Comparison of ENCODE assay signal across 1 cellular context in the genomic region with DNA sequence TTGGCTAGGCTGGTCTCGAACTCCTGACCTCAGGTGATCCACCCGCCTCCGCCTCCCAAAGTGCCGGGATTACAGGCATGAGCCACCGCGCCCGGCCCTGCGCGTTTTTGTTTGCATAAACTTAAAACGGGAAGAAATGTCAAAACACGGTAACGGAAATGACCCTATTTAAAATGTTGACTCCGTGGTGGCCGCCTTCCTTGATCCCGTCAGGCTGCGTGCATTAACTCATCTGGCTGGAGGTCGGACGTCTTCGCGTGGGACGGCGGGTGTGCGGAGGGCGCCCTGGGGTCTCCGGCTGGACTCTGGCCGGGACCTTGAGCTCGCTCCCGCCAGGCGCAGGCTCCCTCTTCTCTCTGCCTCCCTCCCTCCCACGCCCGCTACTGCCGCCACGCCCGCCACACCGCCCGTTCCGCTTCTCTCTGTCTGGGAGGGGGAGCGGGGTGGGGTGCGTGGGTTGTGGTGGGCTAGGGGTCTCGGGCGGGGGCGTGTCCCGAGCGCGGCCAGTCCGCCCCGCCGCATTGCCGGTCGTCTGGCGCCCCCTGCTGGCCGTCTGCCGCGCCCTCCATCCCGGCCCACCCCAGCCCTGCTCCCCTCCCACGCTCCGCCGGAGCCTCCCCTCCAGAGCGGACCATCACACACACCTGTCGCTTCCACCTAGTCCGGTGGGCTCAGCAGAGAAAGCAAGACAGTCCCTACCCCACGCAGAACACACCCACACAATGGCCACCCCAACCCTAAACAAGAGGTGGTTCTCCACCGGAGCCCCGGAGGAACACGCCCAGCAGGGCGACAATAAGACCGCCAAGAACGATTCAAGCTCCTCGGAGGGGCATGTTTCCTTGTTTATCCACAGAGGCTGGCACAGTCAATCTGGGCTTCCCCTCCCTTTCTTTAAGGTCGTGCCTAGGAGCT.
TF ChIP-seq lines count a peak whose summit lies in the region.

No MANE protein-coding gene starts in this region.

TF ChIP-seq in HepG2, 621 proteins besides CTCF, POLR2A, EP300 and RAD21 (continued from another document and continues in another):
- TF ChIP-seq FOXA3 (CRISPR knock-in tag; IDR thresholded peaks at IDR 0.05) (no peak), SAP130 (CRISPR knock-in tag; IDR thresholded peaks at IDR 0.05; ENCODE audit: low read depth) (peak; percentile 60), ZNF496 (CRISPR knock-in tag; IDR thresholded peaks at IDR 0.05; ENCODE audit: insufficient replicate concordance) (no peak), NFE2L2 (IDR thresholded peaks at IDR 0.05; ENCODE audit: low read length) (no peak), HNF4A (CRISPR knock-in tag; IDR thresholded peaks at IDR 0.05) (peak; percentile 78), GATAD1 (CRISPR knock-in tag; IDR thresholded peaks at IDR 0.05) (no peak), ZNF543 (CRISPR knock-in tag; IDR thresholded peaks at IDR 0.05) (peak; percentile 61; the same call in 1 of the 2 replicates), NCOA1 (CRISPR knock-in tag; IDR thresholded peaks at IDR 0.05) (no peak), ZMYM4 (CRISPR knock-in tag; IDR thresholded peaks at IDR 0.05) (peak; percentile 39; the same call in 1 of the 2 replicates), GTF2F1 (IDR thresholded peaks at IDR 0.05; ENCODE audit: low read length) (no peak), ZSCAN31 (CRISPR knock-in tag; IDR thresholded peaks at IDR 0.05; ENCODE audit: low read depth) (no peak), IKZF1 (IDR thresholded peaks at IDR 0.05) (no peak), ZKSCAN5 (CRISPR knock-in tag; IDR thresholded peaks at IDR 0.05) (no peak), CBX5 (CRISPR knock-in tag; IDR thresholded peaks at IDR 0.05; ENCODE audit: borderline replicate concordance) (no peak), RBM22 (optimal IDR thresholded peaks at IDR 0.05; ENCODE audit: low read length) (no peak), ZFP90 (CRISPR knock-in tag; IDR thresholded peaks at IDR 0.05; ENCODE audit: borderline replicate concordance) (no peak), ARID2 (CRISPR knock-in tag; IDR thresholded peaks at IDR 0.05; ENCODE audit: borderline replicate concordance) (no peak), SALL1 (CRISPR knock-in tag; IDR thresholded peaks at IDR 0.05) (peak; percentile 76), YEATS2 (CRISPR knock-in tag; IDR thresholded peaks at IDR 0.05; ENCODE audit: borderline replicate concordance) (no peak), RBFOX2 (IDR thresholded peaks at IDR 0.05; ENCODE audit: low read depth, low read length) (no peak), HOXA9 (CRISPR knock-in tag; IDR thresholded peaks at IDR 0.05; ENCODE audit: borderline replicate concordance) (no peak), MTA1 (CRISPR knock-in tag; IDR thresholded peaks at IDR 0.05; ENCODE audit: borderline replicate concordance) (peak; percentile 84; the same call in 1 of the 2 replicates), TBX2 (CRISPR knock-in tag; IDR thresholded peaks at IDR 0.05; ENCODE audit: borderline replicate concordance) (no peak), RCOR2 (CRISPR knock-in tag; IDR thresholded peaks at IDR 0.05) (peak; percentile 29; the same call in 1 of the 2 replicates), CBX2 (IDR thresholded peaks at IDR 0.05; ENCODE audit: low read depth, low read length) (no peak), CBX2 (CRISPR knock-in tag; IDR thresholded peaks at IDR 0.05; ENCODE audit: low read depth) (no peak), ZNF777 (CRISPR knock-in tag; IDR thresholded peaks at IDR 0.05) (peak; percentile 33; the same call in 1 of the 2 replicates), CREM (IDR thresholded peaks at IDR 0.05) (no peak), CREM (CRISPR knock-in tag; IDR thresholded peaks at IDR 0.05) (no peak), RARA (CRISPR knock-in tag; IDR thresholded peaks at IDR 0.05) (peak; percentile 48; the same call in 1 of the 2 replicates), PHB2 (IDR thresholded peaks at IDR 0.05; ENCODE audit: partially characterized antibody) (no peak), ZNF326 (CRISPR knock-in tag; IDR thresholded peaks at IDR 0.05; ENCODE audit: borderline replicate concordance) (no peak), RFX5 (IDR thresholded peaks at IDR 0.05; ENCODE audit: low read depth, low read length) (no peak), HNRNPLL (IDR thresholded peaks at IDR 0.05; ENCODE audit: low read depth, low read length, poor library complexity, severe bottlenecking) (no peak), STAG1 (CRISPR knock-in tag; IDR thresholded peaks at IDR 0.05) (peak; percentile 93), MAZ (IDR thresholded peaks at IDR 0.05; ENCODE audit: borderline replicate concordance, low read depth, low read length) (no peak), MAZ (CRISPR knock-in tag; IDR thresholded peaks at IDR 0.05; ENCODE audit: low read depth) (peak; percentile 31; the same call in 1 of the 2 replicates)
- TF ChIP-seq, protein P1, sequence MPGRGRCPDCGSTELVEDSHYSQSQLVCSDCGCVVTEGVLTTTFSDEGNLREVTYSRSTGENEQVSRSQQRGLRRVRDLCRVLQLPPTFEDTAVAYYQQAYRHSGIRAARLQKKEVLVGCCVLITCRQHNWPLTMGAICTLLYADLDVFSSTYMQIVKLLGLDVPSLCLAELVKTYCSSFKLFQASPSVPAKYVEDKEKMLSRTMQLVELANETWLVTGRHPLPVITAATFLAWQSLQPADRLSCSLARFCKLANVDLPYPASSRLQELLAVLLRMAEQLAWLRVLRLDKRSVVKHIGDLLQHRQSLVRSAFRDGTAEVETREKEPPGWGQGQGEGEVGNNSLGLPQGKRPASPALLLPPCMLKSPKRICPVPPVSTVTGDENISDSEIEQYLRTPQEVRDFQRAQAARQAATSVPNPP (CRISPR knock-in tag; IDR thresholded peaks at IDR 0.05): no peak
- TF ChIP-seq, protein P2, sequence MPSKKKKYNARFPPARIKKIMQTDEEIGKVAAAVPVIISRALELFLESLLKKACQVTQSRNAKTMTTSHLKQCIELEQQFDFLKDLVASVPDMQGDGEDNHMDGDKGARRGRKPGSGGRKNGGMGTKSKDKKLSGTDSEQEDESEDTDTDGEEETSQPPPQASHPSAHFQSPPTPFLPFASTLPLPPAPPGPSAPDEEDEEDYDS (CRISPR knock-in tag; IDR thresholded peaks at IDR 0.05): no peak
- TF ChIP-seq, protein P3, sequence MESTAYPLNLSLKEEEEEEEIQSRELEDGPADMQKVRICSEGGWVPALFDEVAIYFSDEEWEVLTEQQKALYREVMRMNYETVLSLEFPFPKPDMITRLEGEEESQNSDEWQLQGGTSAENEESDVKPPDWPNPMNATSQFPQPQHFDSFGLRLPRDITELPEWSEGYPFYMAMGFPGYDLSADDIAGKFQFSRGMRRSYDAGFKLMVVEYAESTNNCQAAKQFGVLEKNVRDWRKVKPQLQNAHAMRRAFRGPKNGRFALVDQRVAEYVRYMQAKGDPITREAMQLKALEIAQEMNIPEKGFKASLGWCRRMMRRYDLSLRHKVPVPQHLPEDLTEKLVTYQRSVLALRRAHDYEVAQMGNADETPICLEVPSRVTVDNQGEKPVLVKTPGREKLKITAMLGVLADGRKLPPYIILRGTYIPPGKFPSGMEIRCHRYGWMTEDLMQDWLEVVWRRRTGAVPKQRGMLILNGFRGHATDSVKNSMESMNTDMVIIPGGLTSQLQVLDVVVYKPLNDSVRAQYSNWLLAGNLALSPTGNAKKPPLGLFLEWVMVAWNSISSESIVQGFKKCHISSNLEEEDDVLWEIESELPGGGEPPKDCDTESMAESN (CRISPR knock-in tag; conservative IDR thresholded peaks at IDR 0.05): 0 out of 2 replicates have a peak, but pooled peaks have one; percentile 30
- TF ChIP-seq, protein P4, sequence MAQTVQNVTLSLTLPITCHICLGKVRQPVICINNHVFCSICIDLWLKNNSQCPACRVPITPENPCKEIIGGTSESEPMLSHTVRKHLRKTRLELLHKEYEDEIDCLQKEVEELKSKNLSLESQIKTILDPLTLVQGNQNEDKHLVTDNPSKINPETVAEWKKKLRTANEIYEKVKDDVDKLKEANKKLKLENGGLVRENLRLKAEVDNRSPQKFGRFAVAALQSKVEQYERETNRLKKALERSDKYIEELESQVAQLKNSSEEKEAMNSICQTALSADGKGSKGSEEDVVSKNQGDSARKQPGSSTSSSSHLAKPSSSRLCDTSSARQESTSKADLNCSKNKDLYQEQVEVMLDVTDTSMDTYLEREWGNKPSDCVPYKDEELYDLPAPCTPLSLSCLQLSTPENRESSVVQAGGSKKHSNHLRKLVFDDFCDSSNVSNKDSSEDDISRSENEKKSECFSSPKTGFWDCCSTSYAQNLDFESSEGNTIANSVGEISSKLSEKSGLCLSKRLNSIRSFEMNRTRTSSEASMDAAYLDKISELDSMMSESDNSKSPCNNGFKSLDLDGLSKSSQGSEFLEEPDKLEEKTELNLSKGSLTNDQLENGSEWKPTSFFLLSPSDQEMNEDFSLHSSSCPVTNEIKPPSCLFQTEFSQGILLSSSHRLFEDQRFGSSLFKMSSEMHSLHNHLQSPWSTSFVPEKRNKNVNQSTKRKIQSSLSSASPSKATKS (CRISPR knock-in tag; IDR thresholded peaks at IDR 0.05): no peak
- TF ChIP-seq, protein P5, sequence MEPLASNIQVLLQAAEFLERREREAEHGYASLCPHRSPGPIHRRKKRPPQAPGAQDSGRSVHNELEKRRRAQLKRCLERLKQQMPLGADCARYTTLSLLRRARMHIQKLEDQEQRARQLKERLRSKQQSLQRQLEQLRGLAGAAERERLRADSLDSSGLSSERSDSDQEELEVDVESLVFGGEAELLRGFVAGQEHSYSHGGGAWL (CRISPR knock-in tag; IDR thresholded peaks at IDR 0.05): no peak
- TF ChIP-seq, protein P6, sequence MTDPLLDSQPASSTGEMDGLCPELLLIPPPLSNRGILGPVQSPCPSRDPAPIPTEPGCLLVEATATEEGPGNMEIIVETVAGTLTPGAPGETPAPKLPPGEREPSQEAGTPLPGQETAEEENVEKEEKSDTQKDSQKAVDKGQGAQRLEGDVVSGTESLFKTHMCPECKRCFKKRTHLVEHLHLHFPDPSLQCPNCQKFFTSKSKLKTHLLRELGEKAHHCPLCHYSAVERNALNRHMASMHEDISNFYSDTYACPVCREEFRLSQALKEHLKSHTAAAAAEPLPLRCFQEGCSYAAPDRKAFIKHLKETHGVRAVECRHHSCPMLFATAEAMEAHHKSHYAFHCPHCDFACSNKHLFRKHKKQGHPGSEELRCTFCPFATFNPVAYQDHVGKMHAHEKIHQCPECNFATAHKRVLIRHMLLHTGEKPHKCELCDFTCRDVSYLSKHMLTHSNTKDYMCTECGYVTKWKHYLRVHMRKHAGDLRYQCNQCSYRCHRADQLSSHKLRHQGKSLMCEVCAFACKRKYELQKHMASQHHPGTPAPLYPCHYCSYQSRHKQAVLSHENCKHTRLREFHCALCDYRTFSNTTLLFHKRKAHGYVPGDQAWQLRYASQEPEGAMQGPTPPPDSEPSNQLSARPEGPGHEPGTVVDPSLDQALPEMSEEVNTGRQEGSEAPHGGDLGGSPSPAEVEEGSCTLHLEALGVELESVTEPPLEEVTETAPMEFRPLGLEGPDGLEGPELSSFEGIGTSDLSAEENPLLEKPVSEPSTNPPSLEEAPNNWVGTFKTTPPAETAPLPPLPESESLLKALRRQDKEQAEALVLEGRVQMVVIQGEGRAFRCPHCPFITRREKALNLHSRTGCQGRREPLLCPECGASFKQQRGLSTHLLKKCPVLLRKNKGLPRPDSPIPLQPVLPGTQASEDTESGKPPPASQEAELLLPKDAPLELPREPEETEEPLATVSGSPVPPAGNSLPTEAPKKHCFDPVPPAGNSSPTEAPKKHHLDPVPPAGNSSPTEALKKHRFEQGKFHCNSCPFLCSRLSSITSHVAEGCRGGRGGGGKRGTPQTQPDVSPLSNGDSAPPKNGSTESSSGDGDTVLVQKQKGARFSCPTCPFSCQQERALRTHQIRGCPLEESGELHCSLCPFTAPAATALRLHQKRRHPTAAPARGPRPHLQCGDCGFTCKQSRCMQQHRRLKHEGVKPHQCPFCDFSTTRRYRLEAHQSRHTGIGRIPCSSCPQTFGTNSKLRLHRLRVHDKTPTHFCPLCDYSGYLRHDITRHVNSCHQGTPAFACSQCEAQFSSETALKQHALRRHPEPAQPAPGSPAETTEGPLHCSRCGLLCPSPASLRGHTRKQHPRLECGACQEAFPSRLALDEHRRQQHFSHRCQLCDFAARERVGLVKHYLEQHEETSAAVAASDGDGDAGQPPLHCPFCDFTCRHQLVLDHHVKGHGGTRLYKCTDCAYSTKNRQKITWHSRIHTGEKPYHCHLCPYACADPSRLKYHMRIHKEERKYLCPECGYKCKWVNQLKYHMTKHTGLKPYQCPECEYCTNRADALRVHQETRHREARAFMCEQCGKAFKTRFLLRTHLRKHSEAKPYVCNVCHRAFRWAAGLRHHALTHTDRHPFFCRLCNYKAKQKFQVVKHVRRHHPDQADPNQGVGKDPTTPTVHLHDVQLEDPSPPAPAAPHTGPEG (CRISPR knock-in tag; IDR thresholded peaks at IDR 0.05): no peak
- TF ChIP-seq, protein P7, sequence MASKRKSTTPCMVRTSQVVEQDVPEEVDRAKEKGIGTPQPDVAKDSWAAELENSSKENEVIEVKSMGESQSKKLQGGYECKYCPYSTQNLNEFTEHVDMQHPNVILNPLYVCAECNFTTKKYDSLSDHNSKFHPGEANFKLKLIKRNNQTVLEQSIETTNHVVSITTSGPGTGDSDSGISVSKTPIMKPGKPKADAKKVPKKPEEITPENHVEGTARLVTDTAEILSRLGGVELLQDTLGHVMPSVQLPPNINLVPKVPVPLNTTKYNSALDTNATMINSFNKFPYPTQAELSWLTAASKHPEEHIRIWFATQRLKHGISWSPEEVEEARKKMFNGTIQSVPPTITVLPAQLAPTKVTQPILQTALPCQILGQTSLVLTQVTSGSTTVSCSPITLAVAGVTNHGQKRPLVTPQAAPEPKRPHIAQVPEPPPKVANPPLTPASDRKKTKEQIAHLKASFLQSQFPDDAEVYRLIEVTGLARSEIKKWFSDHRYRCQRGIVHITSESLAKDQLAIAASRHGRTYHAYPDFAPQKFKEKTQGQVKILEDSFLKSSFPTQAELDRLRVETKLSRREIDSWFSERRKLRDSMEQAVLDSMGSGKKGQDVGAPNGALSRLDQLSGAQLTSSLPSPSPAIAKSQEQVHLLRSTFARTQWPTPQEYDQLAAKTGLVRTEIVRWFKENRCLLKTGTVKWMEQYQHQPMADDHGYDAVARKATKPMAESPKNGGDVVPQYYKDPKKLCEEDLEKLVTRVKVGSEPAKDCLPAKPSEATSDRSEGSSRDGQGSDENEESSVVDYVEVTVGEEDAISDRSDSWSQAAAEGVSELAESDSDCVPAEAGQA (IDR thresholded peaks at IDR 0.05; ENCODE audit: low read depth): no peak
- TF ChIP-seq, protein P7 (CRISPR knock-in tag; IDR thresholded peaks at IDR 0.05; ENCODE audit: borderline replicate concordance): no peak
